ENCODE assay signal across 13 cellular contexts in genomic region chr14:89252887-89253532, GRCh38.
DNase-seq lines count a peak whose midpoint lies in the region; ATAC-seq, FAIRE-seq and TF ChIP-seq lines count a peak whose summit lies in the region.
"Had no signal": no experiment of that assay in that cellular context is flagged by ENCODE, and none has a peak within 500 bp of the region (broad histone marks: within the 10 kb centered on the region; RNA-seq: fewer than 3 reads in every experiment).

No MANE protein-coding gene starts in this region.

- no peaks in the 10 kb centered on the region for H3K36me3 ChIP-seq in ascending aorta
- H3K36me3 ChIP-seq in PC-3 (ENCODE audit: low read depth, low read length): no peaks in the 10 kb centered on the region
- peaks cover 0 to 11% (median 8%) of the 10 kb centered on the region in 4 donors for H3K36me3 ChIP-seq in stomach

- H3F3A ChIP-seq in PC-3 (ENCODE audit: low read length, unreplicated experiment): no peaks in the 10 kb centered on the region

- peaks cover 0 to 39% of the 10 kb centered on the region in 2 donors for H3K4me1 ChIP-seq in ascending aorta
- H3K4me1 ChIP-seq in PC-3 (ENCODE audit: insufficient read depth, low read length): peaks cover 23% of the 10 kb centered on the region
- H3K4me1 ChIP-seq in stomach: peaks cover 0 to 18% (median 7%) of the 10 kb centered on the region in 4 donors

- TF ChIP-seq CTCF in ascending aorta (IDR thresholded peaks at IDR 0.05) (peak in 2 of 3 experiments; percentile 31 to 46), PC-3 (conservative IDR thresholded peaks at IDR 0.05; ENCODE audit: low read depth, low read length) (no peak; the same call in 1 of the 2 replicates), stomach (IDR thresholded peaks at IDR 0.05) (no peak)

- POLR2A ChIA-PET in PC-3 (lab: Charles Lee; ENCODE audit: unreplicated experiment): no interaction called here

- peak overlapping the region in 1 of 2 donors; percentile 20 for H3K27ac ChIP-seq in ascending aorta
- H3K27ac ChIP-seq in PC-3 (ENCODE audit: low read length): no peak overlapping the region
- H3K27ac ChIP-seq in stomach: no peak overlapping the region

- TF ChIP-seq EP300 in stomach (IDR thresholded peaks at IDR 0.05): no peak

- CTCF ChIA-PET in PC-3 (lab: Charles Lee): no interaction called here

- no peaks in the 10 kb centered on the region for H3K79me2 ChIP-seq in PC-3 (ENCODE audit: low read length)

- H4K20me1 ChIP-seq in PC-3 (ENCODE audit: low read length): no peaks in the 10 kb centered on the region

- no peak overlapping the region for H2AFZ ChIP-seq in PC-3 (ENCODE audit: low read length)

- 72 to 88% (median 80%) methylated on average over 15 of the region's 15 CpGs for WGBS in stomach, 5 donors

- no peaks in the 10 kb centered on the region for H3K27me3 ChIP-seq in ascending aorta
- no peaks in the 10 kb centered on the region for H3K27me3 ChIP-seq in PC-3 (ENCODE audit: low read length)
- H3K27me3 ChIP-seq in stomach: no peaks in the 10 kb centered on the region
- H3K27me3 ChIP-seq: BLaER1 had no signal

- H3K9ac ChIP-seq in PC-3 (ENCODE audit: low read length): no peak overlapping the region
- H3K9ac ChIP-seq: BLaER1 had no signal

- no peak for ATAC-seq in PC-3
- ATAC-seq in GM21423 (IDR thresholded peaks at IDR 0.05; ENCODE audit: unreplicated experiment): no peak
- no peak for ATAC-seq in HG02885 (IDR thresholded peaks at IDR 0.05; ENCODE audit: poor library complexity, unreplicated experiment)

- intact Hi-C loops in ascending aorta (cut with DNase I): loop anchor here (10.0 kb wide), 1 partner anchor 592 kb away; no protein-coding TSS in a partner anchor
- intact Hi-C loops in PC-3 (cut with micrococcal nuclease): no loop called here
- intact Hi-C loops in stomach (cut with DNase I; ENCODE audit: low total_unique reads): no loop called here

- no peak for TF ChIP-seq POLR2A in stomach (IDR thresholded peaks at IDR 0.05)

- FAIRE-seq in HTR-8/SVneo (lab: Jason Lieb, UNC): no peak
- FAIRE-seq: GM19239 had no signal

- H3K4me2 ChIP-seq in PC-3 (ENCODE audit: low read length): no peak overlapping the region
- H3K4me2 ChIP-seq: BLaER1 had no signal

- H3K4me3 ChIP-seq in ascending aorta (no peak overlapping the region), PC-3 (ENCODE audit: low read length) (no peak overlapping the region), stomach (no peak overlapping the region)
- H3K4me3 ChIP-seq: BLaER1 had no signal

- H3K9me2 ChIP-seq in PC-3 (replicated peaks; ENCODE audit: low read length): no peaks in the 10 kb centered on the region

- peak; percentile 18 for DNase-seq in 8988T
- peak; percentile 10 for DNase-seq in HTR-8/SVneo (ENCODE audit: insufficient read length, low spot score)
- peak in 1 of 2 donors; percentile 70 for DNase-seq in ascending aorta (ENCODE audit: low spot score in 2 of 2)
- DNase-seq in iPS-NIHi7 (ENCODE audit: extremely low spot score): peak; percentile 54
- DNase-seq in PC-3: no peak
- DNase-seq in stomach: no peak
- DNase-seq: activated CD4-positive, alpha-beta T cell treated with anti-CD3 and anti-CD28 coated beads for 48 hours; activated gamma-delta T cell; SHP77 treated with DMSO at 0.1 percent for 48 hours had no signal

- no TSS peak for BruUV-seq in PC-3 (replicated peaks; lab: Mats Ljungman, UMichigan)

- H3K9me3 ChIP-seq in ascending aorta (no peaks in the 10 kb centered on the region), PC-3 (ENCODE audit: low read length) (no peaks in the 10 kb centered on the region), stomach (no peaks in the 10 kb centered on the region)

Comparison
In these comparisons a context has a peak if more than half of its experiments do, and no peak if none do; other contexts are left out.
1. DNase-seq: peak in 8988T (single experiment), HTR-8/SVneo (single experiment) and iPS-NIHi7 (single experiment); none in PC-3 (single experiment) and stomach (single experiment).
2. CTCF ChIP-seq: peak in ascending aorta (2 of 3); none in PC-3 (single experiment) and stomach (0 of 7).